In genomic region chr1:211258756-211259595, GRCh38 we compare ENCODE assay signal across 8 cellular contexts. TPM values are rescaled to one million over a fixed set of nuclear protein-coding genes. Genes with fewer than 3 reads are reported as not detected.
DNase-seq lines count a peak whose midpoint lies in the region; ATAC-seq and TF ChIP-seq lines count a peak whose summit lies in the region.

TSS of gene RCOR3 (plus strand) at chr1:211259366. CDS start at chr1:211259561, 195 bp downstream.

- peak in 1 of 2 donors; percentile 87 for TF ChIP-seq EP300 in tibial nerve (IDR thresholded peaks at IDR 0.05)

- H3K36me3 Mint-ChIP-seq in activated naive CD8-positive, alpha-beta T cell treated with anti-CD3 and anti-CD28 coated beads, Interleukin-2, amount 10 ng/mL, durations not matched to agents 7 days and 5 days = peaks cover 12% of the 10 kb centered on the region

- TF ChIP-seq CTCF in GM12873 (IDR thresholded peaks at IDR 0.05; ENCODE audit: insufficient read depth, low read depth, low read length, missing control alignments) (peak; percentile 71), SU-DHL-6 (IDR thresholded peaks at IDR 0.05; ENCODE audit: insufficient read depth, low read length, poor library complexity, severe bottlenecking) (peak; percentile 26), tibial nerve (IDR thresholded peaks at IDR 0.05) (peak; percentile 59 to 71 (median 64))

- H3K27ac ChIP-seq in SU-DHL-6 (ENCODE audit: low read depth, low read length) (peak within 1 kb of the TSS; percentile 98), trophoblast cell (ENCODE audit: low read depth, low read length) (peak within 1 kb of the TSS; percentile 100), tibial nerve (peak within 1 kb of the TSS; percentile 99 to 100 (median 100))

- peak; percentile 58 to 72 for TF ChIP-seq POLR2A in tibial nerve (IDR thresholded peaks at IDR 0.05)

- peak within 1 kb of the TSS; percentile 98 for H2AK5ac ChIP-seq in trophoblast cell (ENCODE audit: low read length)

- H2BK12ac ChIP-seq in trophoblast cell (ENCODE audit: low read length) = peak within 1 kb of the TSS; percentile 99

- peak within 1 kb of the TSS; percentile 100 for H3K14ac ChIP-seq in trophoblast cell (ENCODE audit: low read length)

- H3K36me3 ChIP-seq in SU-DHL-6 (ENCODE audit: low read length) (peaks cover 9% of the 10 kb centered on the region; the same call in 1 of the 2 replicates), trophoblast cell (ENCODE audit: control insufficient read depth in 1 of 2, insufficient read depth in 2 of 2, low read length in 2 of 2) (peaks cover 1 to 3% of the 10 kb centered on the region in 2 experiments), tibial nerve (peaks cover 0 to 9% (median 0%) of the 10 kb centered on the region in 3 donors)

- H3K9ac ChIP-seq in SU-DHL-6 (ENCODE audit: low read length) (peak within 1 kb of the TSS; percentile 94), trophoblast cell (ENCODE audit: low read length) (peak within 1 kb of the TSS; percentile 99)

- peak within 1 kb of the TSS; percentile 100 for H3K4me3 ChIP-seq in SU-DHL-6 (ENCODE audit: insufficient read depth, low read length, poor library complexity, severe bottlenecking)
- peak within 1 kb of the TSS; percentile 99 for H3K4me3 ChIP-seq in trophoblast cell (ENCODE audit: low read depth, low read length)
- H3K4me3 ChIP-seq in tibial nerve = peak within 1 kb of the TSS; percentile 74 to 98 (median 86)

- DNase-seq in NCI-H1105 (lab: John Stamatoyannopoulos, UW) = peak; percentile 93
- peak; percentile 93 for DNase-seq in activated naive CD8-positive, alpha-beta T cell treated with anti-CD3 and anti-CD28 coated beads, Interleukin-2, amount 10 ng/mL, durations not matched to agents 7 days and 5 days
- DNase-seq in Right ventricle myocardium inferior (ENCODE audit: missing footprints) = peak; percentile 97
- DNase-seq in trophoblast cell = peak; percentile 72 to 81
- DNase-seq in tibial nerve (ENCODE audit: low spot score in 2 of 2) = peak; percentile 88 to 89

- POLR2A ChIA-PET in activated naive CD8-positive, alpha-beta T cell treated with anti-CD3 and anti-CD28 coated beads, Interleukin-2, amount 10 ng/mL, durations not matched to agents 7 days and 5 days (lab: Charles Lee) = interaction anchor here (0.8 to 1.4 kb wide), 8 partner anchors 8 to 221 kb away, joined by 3 to 13 read pairs (median 3); partner anchors contain the start of gene TRAF5

- H4K8ac ChIP-seq in trophoblast cell (ENCODE audit: low read depth, low read length) = peak within 1 kb of the TSS; percentile 100

- H3K23ac ChIP-seq in trophoblast cell (ENCODE audit: low read length) = no peak within 1 kb of the TSS

- peak within 1 kb of the TSS; percentile 100 for H4K91ac ChIP-seq in trophoblast cell (ENCODE audit: low read depth, low read length)

- H3K4ac ChIP-seq in trophoblast cell (ENCODE audit: low read depth, low read length) = peak within 1 kb of the TSS; percentile 100

- H3K4me2 ChIP-seq in SU-DHL-6 (ENCODE audit: low read depth, low read length, poor library complexity, severe bottlenecking) (peak within 1 kb of the TSS; percentile 87), trophoblast cell (ENCODE audit: low read length) (peak within 1 kb of the TSS; percentile 98)

- H3K27me3 ChIP-seq in SU-DHL-6 (ENCODE audit: low read length) (no peaks in the 10 kb centered on the region), trophoblast cell (ENCODE audit: insufficient read depth, low read length) (no peaks in the 10 kb centered on the region), tibial nerve (no peaks in the 10 kb centered on the region)

- peak within 1 kb of the TSS; percentile 97 for H3K27ac Mint-ChIP-seq in activated naive CD8-positive, alpha-beta T cell treated with anti-CD3 and anti-CD28 coated beads, Interleukin-2, amount 10 ng/mL, durations not matched to agents 7 days and 5 days

- H3K4me1 Mint-ChIP-seq in activated naive CD8-positive, alpha-beta T cell treated with anti-CD3 and anti-CD28 coated beads, Interleukin-2, amount 10 ng/mL, durations not matched to agents 7 days and 5 days = peaks cover 18% of the 10 kb centered on the region

- peaks cover 34% of the 10 kb centered on the region for H3K79me2 ChIP-seq in SU-DHL-6 (ENCODE audit: insufficient read depth, low read length)
- H3K79me2 ChIP-seq in trophoblast cell (ENCODE audit: control insufficient read depth, insufficient read depth, low read length, poor library complexity) = peaks cover 16% of the 10 kb centered on the region

- H3K4me1 ChIP-seq in trophoblast cell (ENCODE audit: control insufficient read depth in 1 of 2, insufficient read depth in 2 of 2, low read length in 2 of 2) = peaks cover 5 to 6% of the 10 kb centered on the region in 2 experiments
- peaks cover 0 to 24% (median 14%) of the 10 kb centered on the region in 4 donors for H3K4me1 ChIP-seq in tibial nerve

- intact Hi-C loops in Right ventricle myocardium inferior (cut with DNase I) = loop anchor here (2.0 kb wide), 2 partner anchors 124 to 320 kb away; partner anchors contain the start of gene SLC30A1

- H3K9me3 ChIP-seq in SU-DHL-6 (ENCODE audit: insufficient read depth, low read length) (no peaks in the 10 kb centered on the region), trophoblast cell (ENCODE audit: insufficient read depth, low read depth, low read length) (no peaks in the 10 kb centered on the region), tibial nerve (no peaks in the 10 kb centered on the region)

- peaks cover under 1% of the 10 kb centered on the region; the same call in 1 of the 2 replicates for H4K20me1 ChIP-seq in SU-DHL-6 (ENCODE audit: low read depth, low read length)

- H2BK5ac ChIP-seq in trophoblast cell (ENCODE audit: low read depth, low read length, poor library complexity) = peak within 1 kb of the TSS; percentile 100

- WGBS in trophoblast cell (ENCODE audit: extremely low coverage, insufficient coverage, insufficient read length) = no CpG with 5 or more reads among the region's 92 CpGs
- WGBS in tibial nerve, 2 donors = 0% methylated on average over 31 to 62 of the region's 92 CpGs

- peak within 1 kb of the TSS; percentile 100 for H3K18ac ChIP-seq in trophoblast cell (ENCODE audit: low read length)

- H3K27me3 Mint-ChIP-seq in activated naive CD8-positive, alpha-beta T cell treated with anti-CD3 and anti-CD28 coated beads, Interleukin-2, amount 10 ng/mL, durations not matched to agents 7 days and 5 days = no peaks in the 10 kb centered on the region

- H2BK120ac ChIP-seq in trophoblast cell (ENCODE audit: insufficient read depth, low read length, poor library complexity) = peak within 1 kb of the TSS; percentile 100

- H3F3A ChIP-seq in SU-DHL-6 (ENCODE audit: insufficient read depth) = peaks cover 13% of the 10 kb centered on the region; the same call in 1 of the 2 replicates

- H3K9me2 ChIP-seq in SU-DHL-6 (replicated peaks; ENCODE audit: insufficient read depth, low read length) = no peaks in the 10 kb centered on the region

- peak within 1 kb of the TSS; percentile 99 for H4K12ac ChIP-seq in trophoblast cell (ENCODE audit: low read depth, low read length)

- peak within 1 kb of the TSS; percentile 96 for H3K4me3 Mint-ChIP-seq in activated naive CD8-positive, alpha-beta T cell treated with anti-CD3 and anti-CD28 coated beads, Interleukin-2, amount 10 ng/mL, durations not matched to agents 7 days and 5 days

- H3K9me3 Mint-ChIP-seq in activated naive CD8-positive, alpha-beta T cell treated with anti-CD3 and anti-CD28 coated beads, Interleukin-2, amount 10 ng/mL, durations not matched to agents 7 days and 5 days = no peaks in the 10 kb centered on the region

- H2AFZ ChIP-seq in SU-DHL-6 (ENCODE audit: low read depth, low read length, severe bottlenecking) = peak within 1 kb of the TSS; percentile 84
- H2AFZ ChIP-seq in trophoblast cell (ENCODE audit: insufficient read depth, low read length, poor library complexity) = peak within 1 kb of the TSS; percentile 100

- peaks cover 26% of the 10 kb centered on the region for H3K79me1 ChIP-seq in trophoblast cell (ENCODE audit: low read length)

- ATAC-seq in HG02642 (IDR thresholded peaks at IDR 0.05; ENCODE audit: poor library complexity, unreplicated experiment) (peak; percentile 67), Right ventricle myocardium inferior (peak; percentile 93)
- ATAC-seq in activated naive CD8-positive, alpha-beta T cell treated with anti-CD3 and anti-CD28 coated beads, Interleukin-2, amount 10 ng/mL, durations not matched to agents 7 days and 5 days (ENCODE audit: low read depth) = peak; percentile 80

RNA-seq across cellular contexts. Expression of gene RCOR3, which starts in this region (rescaled TPM):
- total RNA-seq in activated naive CD8-positive, alpha-beta T cell treated with anti-CD3 and anti-CD28 coated beads, Interleukin-2, amount 10 ng/mL, durations not matched to agents 7 days and 5 days = 10 to 100 TPM; 54.8 to 61.1 TPM
- total RNA-seq in Right ventricle myocardium inferior (46.5 TPM), tibial nerve (10 to 100 TPM; 40.4 to 57.1 (median 55.4) TPM)
- polyA plus RNA-seq in trophoblast cell (2013) = 39.1 and 39.8 TPM in 2 replicates

Comparison
In these comparisons a context has a peak if more than half of its experiments do, and no peak if none do; other contexts are left out.
1. Peak in every context shown above with its lines: DNase-seq, ATAC-seq, H3K4me3 ChIP-seq and H3K27ac ChIP-seq.